28 cellular contexts compared by ENCODE assay signal in the genomic region with DNA sequence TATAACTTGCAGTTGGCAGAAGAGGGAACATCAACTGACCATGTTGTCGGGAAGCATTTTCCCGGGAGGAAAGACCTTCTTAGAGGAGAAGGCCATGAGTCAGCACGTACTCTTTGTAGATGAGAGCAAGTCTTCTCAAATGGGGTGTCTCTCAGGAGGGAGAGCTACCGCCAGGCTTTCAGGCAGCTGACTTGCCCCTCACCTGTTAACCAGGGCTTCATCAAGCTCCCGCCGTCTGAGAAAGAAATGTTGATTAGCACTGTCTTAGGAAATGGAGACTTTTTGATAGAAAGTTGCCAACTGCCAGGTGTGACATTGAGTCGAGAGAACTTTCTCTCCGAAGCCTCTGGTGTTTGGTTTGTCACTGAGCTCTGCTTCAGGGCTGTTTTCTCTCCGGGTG.
"Had no signal": no experiment of that assay in that cellular context is flagged by ENCODE, and none has a peak within 500 bp of the region (broad histone marks: within the 10 kb centered on the region; RNA-seq: fewer than 3 reads in every experiment).

No MANE protein-coding gene starts in this region.

- H3K27me3 Mint-ChIP-seq: stimulated activated naive CD8-positive, alpha-beta T cell treated with anti-CD3 and anti-CD28 coated beads, Interleukin-15, amount 100 ng/mL, for 72 hours; type B pancreatic cell had no signal

- H3K4me3 ChIP-seq: coronary artery, esophagus squamous epithelium, heart right ventricle, lower lobe of right lung, prostate gland, right atrium auricular region, smooth muscle cell, suprapubic skin had no signal

- H3K4me1 ChIP-seq: prostate gland had no signal

- H3K27ac ChIP-seq: coronary artery, esophagus squamous epithelium, heart right ventricle, lower lobe of right lung, neutrophil, parathyroid adenoma, prostate gland, right atrium auricular region, suprapubic skin had no signal

- H3K36me3 Mint-ChIP-seq: natural killer cell, type B pancreatic cell had no signal

- H3K27me3 ChIP-seq: esophagus squamous epithelium, heart right ventricle, neutrophil, right atrium auricular region, suprapubic skin had no signal

- ATAC-seq: heart right ventricle; left ventricle myocardium superior; lower lobe of right lung; natural killer cell; sciatic nerve; stimulated activated naive CD8-positive, alpha-beta T cell treated with anti-CD3 and anti-CD28 coated beads, Interleukin-15, amount 100 ng/mL, for 72 hours had no signal

- DNase-seq: dermis blood vessel endothelial cell; effector memory CD4-positive, alpha-beta T cell; erythroblast; esophagus squamous epithelium; foreskin melanocyte; glutamatergic neuron; heart right ventricle; hypothalamus; left ventricle myocardium superior; lower lobe of right lung; natural killer cell; stimulated activated CD4-positive, alpha-beta T cell treated with anti-CD3 and anti-CD28 coated beads, Interleukin-12 subunit alpha, Interleukin-12 subunit beta, amount 100 ng/mL, for 4 hours; stimulated activated CD4-positive, alpha-beta T cell treated with anti-CD3 and anti-CD28 coated beads, Interleukin-1b, Interleukin-23, amount 100 ng/mL, for 48 hours; stimulated activated CD4-positive, alpha-beta T cell treated with anti-CD3 and anti-CD28 coated beads, Interleukin-4, amount 100 ng/mL, for 1 hour; stimulated activated CD8-positive, alpha-beta memory T cell treated with anti-CD3 and anti-CD28 coated beads, Interleukin-4, amount 100 ng/mL, for 48 hours; stimulated activated naive CD4-positive, alpha-beta T cell; stimulated activated naive CD8-positive, alpha-beta T cell treated with anti-CD3 and anti-CD28 coated beads, Interleukin-15, amount 100 ng/mL, for 72 hours had no signal

- H3K79me2 ChIP-seq: parathyroid adenoma had no signal

- H2AFZ ChIP-seq: parathyroid adenoma had no signal

- FAIRE-seq: keratinocyte had no signal

- H3K4me2 ChIP-seq: smooth muscle cell had no signal

- H3K27ac Mint-ChIP-seq: natural killer cell; stimulated activated naive CD8-positive, alpha-beta T cell treated with anti-CD3 and anti-CD28 coated beads, Interleukin-15, amount 100 ng/mL, for 72 hours; type B pancreatic cell had no signal

- H3K9ac ChIP-seq: parathyroid adenoma had no signal

- H3K9me3 Mint-ChIP-seq: natural killer cell; neural crest cell; stimulated activated naive CD8-positive, alpha-beta T cell treated with anti-CD3 and anti-CD28 coated beads, Interleukin-15, amount 100 ng/mL, for 72 hours; type B pancreatic cell had no signal

- H3K4me3 Mint-ChIP-seq: natural killer cell; neural crest cell; stimulated activated naive CD8-positive, alpha-beta T cell treated with anti-CD3 and anti-CD28 coated beads, Interleukin-15, amount 100 ng/mL, for 72 hours; type B pancreatic cell had no signal

- H3K36me3 ChIP-seq: esophagus squamous epithelium, heart right ventricle, lower lobe of right lung, neutrophil, prostate gland, right atrium auricular region, suprapubic skin had no signal

- H3K9me3 ChIP-seq: esophagus squamous epithelium, heart right ventricle, lower lobe of right lung, neutrophil, prostate gland, right atrium auricular region, suprapubic skin had no signal
